ENCODE assay signal across 1 cellular context in the genomic region with DNA sequence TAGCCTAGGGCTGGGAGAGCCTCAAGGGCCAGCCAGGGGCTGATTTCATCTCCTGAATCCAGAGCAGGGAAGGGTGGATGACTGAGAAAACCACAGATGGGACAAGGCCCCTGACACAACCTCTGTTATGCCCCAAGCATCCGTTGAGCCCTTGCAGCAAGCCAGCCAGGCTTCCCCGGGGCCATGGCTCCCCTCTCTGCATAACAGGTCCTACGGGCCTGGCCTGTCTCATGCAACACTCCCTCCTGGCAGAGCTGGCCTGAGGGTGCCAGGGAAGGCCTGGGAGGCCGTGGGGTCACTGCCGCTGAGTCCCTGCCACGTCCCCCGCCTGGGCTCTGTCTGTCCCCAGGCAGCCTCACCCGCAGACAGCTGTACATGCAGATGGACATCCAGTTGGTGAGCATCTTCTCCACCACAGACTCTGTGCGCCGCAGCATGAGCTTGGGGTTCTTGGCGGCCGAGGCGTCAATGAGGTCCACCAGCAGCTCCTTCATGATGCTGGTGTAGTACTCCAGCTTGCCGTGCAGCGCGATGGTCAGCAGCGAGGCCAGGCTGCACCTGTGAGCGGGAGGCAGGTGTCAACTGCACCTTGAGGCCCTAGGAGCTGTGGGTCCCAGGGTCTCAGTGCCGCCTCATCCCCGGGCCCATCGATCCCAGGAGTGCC.
A peak's percentile ranks its signal among the peaks of the same experiment; 100 is the strongest.
TF ChIP-seq lines count a peak whose summit lies in the region.

No MANE protein-coding gene starts in this region.

TF ChIP-seq in HepG2, 621 proteins besides CTCF, POLR2A, EP300 and RAD21:
- TF ChIP-seq ZNF577 (CRISPR knock-in tag; IDR thresholded peaks at IDR 0.05; ENCODE audit: borderline replicate concordance, low read depth) (no peak), AGO2 (optimal IDR thresholded peaks at IDR 0.05; ENCODE audit: low read depth, low read length) (peak; percentile 15)
